ENCODE assay signal across 12 cellular contexts in the genomic region with DNA sequence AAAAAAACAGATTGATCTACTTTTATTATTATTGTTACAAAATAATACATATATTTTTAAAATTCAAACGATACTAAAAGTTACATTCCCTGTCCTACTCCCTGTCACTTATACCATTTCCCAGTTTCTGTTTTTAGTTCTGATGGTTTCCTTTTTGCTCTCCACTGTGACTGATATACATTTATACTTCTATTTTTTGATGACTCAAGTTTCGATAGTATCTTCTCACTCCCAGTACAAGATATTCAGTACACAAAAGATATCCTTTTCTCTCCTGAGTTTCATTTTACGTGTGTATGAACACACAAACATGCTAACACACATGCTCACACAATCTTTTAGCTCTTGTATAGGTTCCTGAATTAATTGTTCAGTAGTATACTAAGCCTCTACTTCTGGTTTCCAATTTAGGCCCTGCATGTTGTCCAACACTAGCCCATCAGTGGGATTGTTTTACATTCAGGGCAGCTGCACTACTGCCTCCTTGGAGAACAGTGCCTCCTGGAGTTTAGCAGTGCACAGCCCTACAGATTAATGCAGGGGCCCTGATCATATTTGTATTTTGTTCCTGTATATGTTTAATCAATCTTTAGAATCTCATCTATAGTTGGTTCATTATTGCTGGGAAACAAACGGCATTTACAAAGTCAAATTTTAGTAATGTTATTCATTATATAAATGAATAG.
DNase-seq lines count a peak whose midpoint lies in the region; ATAC-seq and TF ChIP-seq lines count a peak whose summit lies in the region.
"Had no signal": no experiment of that assay in that cellular context is flagged by ENCODE, and none has a peak within 500 bp of the region (broad histone marks: within the 10 kb centered on the region; RNA-seq: fewer than 3 reads in every experiment).

No MANE protein-coding gene starts in this region.

- H3K36me3 ChIP-seq in GM06990 (ENCODE audit: control insufficient read depth, insufficient read depth, low read length) (no peaks in the 10 kb centered on the region), liver (ENCODE audit: control insufficient read depth in 4 of 4, insufficient read depth in 3 of 4, low read depth in 1 of 4, low read length in 3 of 4) (no peaks in the 10 kb centered on the region)
- H3K36me3 ChIP-seq: ascending aorta had no signal

- no peak for DNase-seq in GM06990 (ENCODE audit: extremely low read depth, insufficient read length)
- no peak for DNase-seq in NK-92 treated with Interleukin-12 subunit alpha and Interleukin-12 subunit beta, amount 100 ng/mL, for 24 hours (lab: John Stamatoyannopoulos, UW)
- DNase-seq: activated CD4-positive, alpha-beta memory T cell treated with anti-CD3 and anti-CD28 coated beads, Interleukin-2, amount 10 ng/mL, durations not matched to agents 7 days and 5 days; stimulated activated CD4-positive, alpha-beta T cell treated with anti-CD3 and anti-CD28 coated beads, Interleukin-4, amount 100 ng/mL, for 4 hours; trophoblast cell had no signal

- H3K27ac ChIP-seq in liver (ENCODE audit: low read depth in 1 of 2, low read length in 2 of 2), result no peak overlapping the region
- H3K27ac ChIP-seq: ascending aorta had no signal

- H3K36me3 Mint-ChIP-seq in activated T-helper 17 cell treated with anti-CD3 and anti-CD28 coated beads, Interleukin-2, amount 50 U/mL, for 72 hours (ENCODE audit: low read depth), result no peaks in the 10 kb centered on the region

- peaks cover 7% of the 10 kb centered on the region for H3K27me3 Mint-ChIP-seq in activated T-helper 17 cell treated with anti-CD3 and anti-CD28 coated beads, Interleukin-2, amount 50 U/mL, for 72 hours

- H3K4me1 Mint-ChIP-seq in activated T-helper 17 cell treated with anti-CD3 and anti-CD28 coated beads, Interleukin-2, amount 50 U/mL, for 72 hours, result peaks cover 10% of the 10 kb centered on the region

- H3K9me3 ChIP-seq in liver (ENCODE audit: control insufficient read depth in 4 of 4, low read length in 3 of 4), result no peaks in the 10 kb centered on the region

- ATAC-seq in HG02642 (IDR thresholded peaks at IDR 0.05; ENCODE audit: poor library complexity, unreplicated experiment), result peak; percentile 47
- ATAC-seq in activated T-helper 17 cell treated with anti-CD3 and anti-CD28 coated beads, Interleukin-2, amount 50 U/mL, for 72 hours (replicated peaks), result peak; percentile 80
- no peak for ATAC-seq in GM19324 (IDR thresholded peaks at IDR 0.05; ENCODE audit: low FRiP score, unreplicated experiment)
- no peak for ATAC-seq in GM19023 (IDR thresholded peaks at IDR 0.05; ENCODE audit: unreplicated experiment)
- ATAC-seq in GM18873 (IDR thresholded peaks at IDR 0.05; ENCODE audit: low FRiP score, unreplicated experiment), result no peak

- TF ChIP-seq CTCF in GM06990 (IDR thresholded peaks at IDR 0.05; ENCODE audit: insufficient read depth, low read length, poor library complexity, severe bottlenecking) (peak; percentile 47), liver (IDR thresholded peaks at IDR 0.05; ENCODE audit: low read depth, low read length, missing input control) (peak; percentile 21)

- TF ChIP-seq RAD21 in liver (IDR thresholded peaks at IDR 0.05), result peak; percentile 65 to 73

- H3K27me3 ChIP-seq in GM06990 (replicated peaks; ENCODE audit: control insufficient read depth, insufficient read depth, low read length) (no peaks in the 10 kb centered on the region), liver (ENCODE audit: control insufficient read depth in 4 of 4, insufficient read depth in 4 of 4, low read length in 3 of 4) (no peaks in the 10 kb centered on the region)
- H3K27me3 ChIP-seq: ascending aorta had no signal

- peaks cover 3 to 12% (median 7%) of the 10 kb centered on the region in 4 donors for H3K4me1 ChIP-seq in liver (ENCODE audit: control insufficient read depth in 4 of 4, insufficient read depth in 4 of 4, low read length in 3 of 4)

- no peak overlapping the region for H3K4me3 ChIP-seq in GM06990 (replicated peaks; ENCODE audit: low read depth, low read length)
- no peak overlapping the region for H3K4me3 ChIP-seq in liver (ENCODE audit: low read depth in 1 of 3, low read length in 3 of 3)
- H3K4me3 ChIP-seq: ascending aorta had no signal

- H3K9me3 Mint-ChIP-seq in activated T-helper 17 cell treated with anti-CD3 and anti-CD28 coated beads, Interleukin-2, amount 50 U/mL, for 72 hours, result no peaks in the 10 kb centered on the region
- H3K9me3 Mint-ChIP-seq: activated CD4-positive, alpha-beta memory T cell treated with anti-CD3 and anti-CD28 coated beads, Interleukin-2, amount 10 ng/mL, durations not matched to agents 7 days and 5 days had no signal

- WGBS in liver, result 81% methylated on average over 4 of the region's 4 CpGs

- no peak overlapping the region for H3K9ac ChIP-seq in liver (ENCODE audit: low read depth in 1 of 2, low read length in 2 of 2)

- no peak overlapping the region for H3K27ac Mint-ChIP-seq in activated T-helper 17 cell treated with anti-CD3 and anti-CD28 coated beads, Interleukin-2, amount 50 U/mL, for 72 hours
- H3K27ac Mint-ChIP-seq: activated CD4-positive, alpha-beta memory T cell treated with anti-CD3 and anti-CD28 coated beads, Interleukin-2, amount 10 ng/mL, durations not matched to agents 7 days and 5 days had no signal

- no peak overlapping the region for H3K4me3 Mint-ChIP-seq in activated T-helper 17 cell treated with anti-CD3 and anti-CD28 coated beads, Interleukin-2, amount 50 U/mL, for 72 hours
- H3K4me3 Mint-ChIP-seq: activated CD4-positive, alpha-beta memory T cell treated with anti-CD3 and anti-CD28 coated beads, Interleukin-2, amount 10 ng/mL, durations not matched to agents 7 days and 5 days had no signal

TF ChIP-seq in liver, 16 proteins besides CTCF, POLR2A, EP300 and RAD21:
- TF ChIP-seq FOXA1 (IDR thresholded peaks at IDR 0.05) (no peak), HNF4G (IDR thresholded peaks at IDR 0.05) (no peak), ZBTB33 (IDR thresholded peaks at IDR 0.05) (no peak), ATF3 (IDR thresholded peaks at IDR 0.05) (no peak), TAF1 (conservative IDR thresholded peaks at IDR 0.05) (no peak), RXRA (IDR thresholded peaks at IDR 0.05) (no peak), SP1 (IDR thresholded peaks at IDR 0.05) (no peak), EGR1 (IDR thresholded peaks at IDR 0.05; ENCODE audit: low read depth in 2 of 2) (no peak), HNF4A (conservative IDR thresholded peaks at IDR 0.05) (no peak), JUND (IDR thresholded peaks at IDR 0.05) (no peak), NR2F2 (IDR thresholded peaks at IDR 0.05) (no peak), GABPA (IDR thresholded peaks at IDR 0.05 in 1 of 2, conservative IDR thresholded peaks at IDR 0.05 in 1 of 2) (no peak), FOXA2 (IDR thresholded peaks at IDR 0.05) (no peak), YY1 (IDR thresholded peaks at IDR 0.05) (no peak)
- TF ChIP-seq, protein P1, sequence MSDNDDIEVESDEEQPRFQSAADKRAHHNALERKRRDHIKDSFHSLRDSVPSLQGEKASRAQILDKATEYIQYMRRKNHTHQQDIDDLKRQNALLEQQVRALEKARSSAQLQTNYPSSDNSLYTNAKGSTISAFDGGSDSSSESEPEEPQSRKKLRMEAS (IDR thresholded peaks at IDR 0.05), result no peak
- TF ChIP-seq, protein P2, sequence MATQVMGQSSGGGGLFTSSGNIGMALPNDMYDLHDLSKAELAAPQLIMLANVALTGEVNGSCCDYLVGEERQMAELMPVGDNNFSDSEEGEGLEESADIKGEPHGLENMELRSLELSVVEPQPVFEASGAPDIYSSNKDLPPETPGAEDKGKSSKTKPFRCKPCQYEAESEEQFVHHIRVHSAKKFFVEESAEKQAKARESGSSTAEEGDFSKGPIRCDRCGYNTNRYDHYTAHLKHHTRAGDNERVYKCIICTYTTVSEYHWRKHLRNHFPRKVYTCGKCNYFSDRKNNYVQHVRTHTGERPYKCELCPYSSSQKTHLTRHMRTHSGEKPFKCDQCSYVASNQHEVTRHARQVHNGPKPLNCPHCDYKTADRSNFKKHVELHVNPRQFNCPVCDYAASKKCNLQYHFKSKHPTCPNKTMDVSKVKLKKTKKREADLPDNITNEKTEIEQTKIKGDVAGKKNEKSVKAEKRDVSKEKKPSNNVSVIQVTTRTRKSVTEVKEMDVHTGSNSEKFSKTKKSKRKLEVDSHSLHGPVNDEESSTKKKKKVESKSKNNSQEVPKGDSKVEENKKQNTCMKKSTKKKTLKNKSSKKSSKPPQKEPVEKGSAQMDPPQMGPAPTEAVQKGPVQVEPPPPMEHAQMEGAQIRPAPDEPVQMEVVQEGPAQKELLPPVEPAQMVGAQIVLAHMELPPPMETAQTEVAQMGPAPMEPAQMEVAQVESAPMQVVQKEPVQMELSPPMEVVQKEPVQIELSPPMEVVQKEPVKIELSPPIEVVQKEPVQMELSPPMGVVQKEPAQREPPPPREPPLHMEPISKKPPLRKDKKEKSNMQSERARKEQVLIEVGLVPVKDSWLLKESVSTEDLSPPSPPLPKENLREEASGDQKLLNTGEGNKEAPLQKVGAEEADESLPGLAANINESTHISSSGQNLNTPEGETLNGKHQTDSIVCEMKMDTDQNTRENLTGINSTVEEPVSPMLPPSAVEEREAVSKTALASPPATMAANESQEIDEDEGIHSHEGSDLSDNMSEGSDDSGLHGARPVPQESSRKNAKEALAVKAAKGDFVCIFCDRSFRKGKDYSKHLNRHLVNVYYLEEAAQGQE (IDR thresholded peaks at IDR 0.05), result no peak

Comparison
In these comparisons a context has a peak if more than half of its experiments do, and no peak if none do; other contexts are left out.
1. ATAC-seq: peak in HG02642 (single experiment) and activated T-helper 17 cell treated with anti-CD3 and anti-CD28 coated beads, Interleukin-2, amount 50 U/mL, for 72 hours (single experiment); none in GM19324 (single experiment), GM19023 (single experiment) and GM18873 (single experiment).